Comparison of ENCODE assay signal across 21 cellular contexts in genomic region chr6:69817358-69817757, GRCh38. TPM values are rescaled to one million over a fixed set of nuclear protein-coding genes. Genes with fewer than 3 reads are reported as not detected.
DNase-seq lines count a peak whose midpoint lies in the region; ATAC-seq, FAIRE-seq and TF ChIP-seq lines count a peak whose summit lies in the region.
"Had no signal": no experiment of that assay in that cellular context is flagged by ENCODE, and none has a peak within 500 bp of the region (broad histone marks: within the 10 kb centered on the region; RNA-seq: fewer than 3 reads in every experiment).

No MANE protein-coding gene starts in this region.

- H3K4me2 ChIP-seq in SK-N-SH (no peak overlapping the region), OCI-LY7 (ENCODE audit: low read length) (no peak overlapping the region), GM12878 (ENCODE audit: control insufficient read depth, insufficient read depth) (no peak overlapping the region)
- H3K4me2 ChIP-seq: GM23338 had no signal

- POLR2A ChIA-PET in SK-N-SH (lab: Yijun Ruan, JAX) (no interaction called here), OCI-LY7 (lab: Charles Lee) (interaction anchor here (0.6 to 6.0 kb wide), 3 partner anchors 20 to 48 kb away, joined by 4 to 37 read pairs (median 6); partner anchors contain the start of gene LMBRD1), GM12878 (lab: Charles Lee) (no interaction called here)

- H3K9me2 ChIP-seq in SK-N-SH (no peaks in the 10 kb centered on the region), OCI-LY7 (ENCODE audit: insufficient read depth, low read length) (no peaks in the 10 kb centered on the region)

- no peak for TF ChIP-seq EP300 in SK-N-SH (IDR thresholded peaks at IDR 0.05; ENCODE audit: borderline replicate concordance in 1 of 2, low read depth in 1 of 2, low read length in 1 of 2)
- no peak for TF ChIP-seq EP300 in GM12878 (IDR thresholded peaks at IDR 0.05; ENCODE audit: borderline replicate concordance in 1 of 2, control insufficient read depth in 1 of 2, low read depth in 2 of 2, low read length in 2 of 2)

- FAIRE-seq in GM12878 (lab: Jason Lieb, UNC) (no peak), frontal cortex (lab: Jason Lieb, UNC) (no peak)
- FAIRE-seq: A204.1 had no signal

- H3K9ac ChIP-seq in SK-N-SH, result no peak overlapping the region
- no peak overlapping the region for H3K9ac ChIP-seq in GM12878 (ENCODE audit: control insufficient read depth, insufficient read depth, low read length)
- H3K9ac ChIP-seq: BLaER1 treated with 17β-estradiol and CSF1 and Interleukin-3, amounts not matched to agents 10 nM and 100 nM had no signal

- H3K79me2 ChIP-seq in SK-N-SH (ENCODE audit: insufficient read depth) (no peaks in the 10 kb centered on the region), OCI-LY7 (ENCODE audit: insufficient read depth, low read depth, low read length) (no peaks in the 10 kb centered on the region), GM12878 (ENCODE audit: control insufficient read depth, insufficient read depth, low read length) (no peaks in the 10 kb centered on the region; the same call in 1 of the 2 replicates)

- BruUV-seq in OCI-LY7 (replicated peaks; lab: Mats Ljungman, UMichigan) (no TSS peak), GM12878 (replicated peaks; lab: Mats Ljungman, UMichigan) (no TSS peak)

- no peak for TF ChIP-seq RAD21 in SK-N-SH (IDR thresholded peaks at IDR 0.05; ENCODE audit: low read length)
- no peak for TF ChIP-seq RAD21 in GM12878 (IDR thresholded peaks at IDR 0.05; ENCODE audit: insufficient read depth, low read depth, low read length)

- no peaks in the 10 kb centered on the region for H3F3A ChIP-seq in SK-N-SH (replicated peaks; ENCODE audit: insufficient read depth)

- ATAC-seq in SK-N-SH treated with all-trans-retinoic acid at 6 μM for 48 hours (no peak), GM12878 (no peak)
- ATAC-seq: HCT116 had no signal

- H3K36me3 ChIP-seq in SK-N-SH (replicated peaks in 1 of 2; ENCODE audit: control insufficient read depth in 1 of 2, insufficient read depth in 2 of 2, low read length in 1 of 2), result no peaks in the 10 kb centered on the region
- no peaks in the 10 kb centered on the region for H3K36me3 ChIP-seq in OCI-LY7 (ENCODE audit: insufficient read depth, low read length)
- H3K36me3 ChIP-seq in GM12878 (ENCODE audit: control insufficient read depth in 2 of 2, insufficient read depth in 2 of 2, low read length in 1 of 2), result no peaks in the 10 kb centered on the region
- H3K36me3 ChIP-seq: BE2C; BLaER1 treated with 17β-estradiol and CSF1 and Interleukin-3, amounts not matched to agents 10 nM and 100 nM had no signal

- no peaks in the 10 kb centered on the region for H3K9me3 ChIP-seq in SK-N-SH
- no peaks in the 10 kb centered on the region for H3K9me3 ChIP-seq in OCI-LY7 (ENCODE audit: low read length)
- no peaks in the 10 kb centered on the region for H3K9me3 ChIP-seq in GM12878 (replicated peaks; ENCODE audit: control insufficient read depth, insufficient read depth, low read length)
- H3K9me3 ChIP-seq: BE2C; BLaER1 treated with 17β-estradiol and CSF1 and Interleukin-3, amounts not matched to agents 10 nM and 100 nM had no signal

- SMC1A ChIA-PET in GM12878 (lab: Charles Lee; ENCODE audit: uncharacterized antibody, unreplicated experiment), result interaction anchor here (0.9 to 6.1 kb wide), 6 partner anchors 18 to 290 kb away, joined by 3 to 76 read pairs (median 12); partner anchors contain the start of gene LMBRD1

- H3K4me3 ChIP-seq in SK-N-SH (ENCODE audit: low read depth in 2 of 2, low read length in 1 of 2) (no peak overlapping the region), OCI-LY7 (ENCODE audit: low read depth, low read length, poor library complexity, severe bottlenecking) (no peak overlapping the region), GM12878 (no peak overlapping the region)
- H3K4me3 ChIP-seq: BLaER1 treated with 17β-estradiol and CSF1 and Interleukin-3, amounts not matched to agents 10 nM and 100 nM; GM23338 had no signal

- H3K27ac ChIP-seq in SK-N-SH (ENCODE audit: low read depth in 2 of 2, low read length in 1 of 2), result no peak overlapping the region
- no peak overlapping the region for H3K27ac ChIP-seq in OCI-LY7 (ENCODE audit: low read depth, low read length, poor library complexity, severe bottlenecking)
- 0 out of 2 replicates have a peak overlapping the region, but pooled peaks have one; percentile 82 for H3K27ac ChIP-seq in GM12878 (ENCODE audit: control insufficient read depth, insufficient read depth)
- H3K27ac ChIP-seq: 22Rv1; BLaER1 treated with 17β-estradiol and CSF1 and Interleukin-3, amounts not matched to agents 10 nM and 100 nM had no signal

- H3K4me1 ChIP-seq in SK-N-SH (ENCODE audit: control insufficient read depth in 1 of 2, insufficient read depth in 2 of 2, low read depth in 1 of 2, low read length in 1 of 2) (no peaks in the 10 kb centered on the region; a peak in 1 of 4 replicates), OCI-LY7 (ENCODE audit: insufficient read depth, low read length, poor library complexity, severe bottlenecking) (peaks cover 41% of the 10 kb centered on the region), GM12878 (ENCODE audit: control insufficient read depth, insufficient read depth, low read length) (peaks cover 41% of the 10 kb centered on the region)

- H2AFZ ChIP-seq in SK-N-SH (ENCODE audit: low read depth) (no peak overlapping the region), OCI-LY7 (ENCODE audit: low read length) (peak overlapping the region; percentile 98; the same call in 1 of the 2 replicates), GM12878 (ENCODE audit: control insufficient read depth, low read depth, low read length) (no peak overlapping the region; the same call in none of the 2 replicates)
- H2AFZ ChIP-seq: GM23338 had no signal

- intact Hi-C loops in OCI-LY7 (cut with micrococcal nuclease; ENCODE audit: unreplicated experiment), result loop anchor here (2.0 kb wide), 1 partner anchor 49 kb away; the partner anchor contains the start of gene COL19A1
- intact Hi-C loops in GM12878 (cut with micrococcal nuclease; ENCODE audit: unreplicated experiment), result loop anchor here (2.0 kb wide), 1 partner anchor 23 kb away; no protein-coding TSS in a partner anchor

- CTCF ChIA-PET in SK-N-SH (lab: Yijun Ruan, JAX) (no interaction called here), OCI-LY7 (lab: Charles Lee; ENCODE audit: unreplicated experiment) (no interaction called here), GM12878 (lab: Yijun Ruan, JAX) (interaction anchor here (0.6 to 1.7 kb wide), 4 partner anchors 13 to 86 kb away, joined by 3 to 7 read pairs (median 4); no protein-coding TSS in a partner anchor)

- H3K27me3 ChIP-seq in SK-N-SH (ENCODE audit: insufficient read depth), result no peaks in the 10 kb centered on the region
- H3K27me3 ChIP-seq in GM12878 (replicated peaks in 1 of 2; ENCODE audit: control insufficient read depth in 2 of 2, insufficient read depth in 2 of 2, low read length in 1 of 2), result no peaks in the 10 kb centered on the region
- H3K27me3 ChIP-seq: BE2C; BLaER1 treated with 17β-estradiol and CSF1 and Interleukin-3, amounts not matched to agents 10 nM and 100 nM had no signal

- H4K20me1 ChIP-seq in SK-N-SH (ENCODE audit: insufficient read depth) (no peaks in the 10 kb centered on the region), OCI-LY7 (ENCODE audit: insufficient read depth, low read length) (no peaks in the 10 kb centered on the region), GM12878 (ENCODE audit: control insufficient read depth, insufficient read depth) (no peaks in the 10 kb centered on the region)
- H4K20me1 ChIP-seq: BLaER1 treated with 17β-estradiol and CSF1 and Interleukin-3, amounts not matched to agents 10 nM and 100 nM had no signal

- in situ Hi-C loops in GM12878 (cut with MboI), result no loop called here

- RAD21 ChIA-PET in GM12878 (lab: Charles Lee; ENCODE audit: unreplicated experiment), result interaction anchor here (4.1 to 4.2 kb wide), 3 partner anchors 20 to 48 kb away, joined by 26 to 49 read pairs (median 43); partner anchors contain the start of genes COL19A1 and LMBRD1

- no peak for TF ChIP-seq POLR2A in GM12878 (IDR thresholded peaks at IDR 0.05; ENCODE audit: low read depth, low read length)

- DNase-seq in SK-N-SH, result no peak
- no peak for DNase-seq in OCI-LY7 (ENCODE audit: low spot score)
- DNase-seq in GM12878 (ENCODE audit: low read depth, low spot score), result no peak
- DNase-seq in activated CD4-positive, alpha-beta T cell treated with anti-CD3 and anti-CD28 coated beads, Interleukin-2, amount 50 U/mL, for 1 hour, result no peak
- no peak for DNase-seq in activated gamma-delta T cell (lab: John Stamatoyannopoulos, UW)
- no peak for DNase-seq in frontal cortex (ENCODE audit: low spot score in 2 of 2)
- DNase-seq: BE2C; Calu3; CD4-positive, alpha-beta memory T cell; COR-L47; DMS79 treated with DMSO at 0.1 percent for 48 hours; GF-D8; H9 had no signal

- TF ChIP-seq CTCF in SK-N-SH (IDR thresholded peaks at IDR 0.05), result no peak
- TF ChIP-seq CTCF in OCI-LY7 (conservative IDR thresholded peaks at IDR 0.05; ENCODE audit: low read length), result no peak
- TF ChIP-seq CTCF in GM12878 (IDR thresholded peaks at IDR 0.05 in 2 of 3, conservative IDR thresholded peaks at IDR 0.05 in 1 of 3; ENCODE audit: control insufficient read depth in 2 of 3, extremely low read depth in 1 of 3, insufficient read depth in 1 of 3, low read depth in 3 of 3, low read length in 3 of 3), result no peak

RNA-seq across cellular contexts. Expression of gene LMBRD1, which starts 20.5 kb away (rescaled TPM):
- polyA plus RNA-seq in SK-N-SH (2012; rRNA removed) (6.5 and 7.8 TPM in 2 replicates), GM12878 (2011; rRNA removed) (57.0 and 102 TPM in 2 replicates), GM12878 (2014; fragmentation: Illumina TruSeq; extraction: Trizol) (23.6 and 33.6 TPM in 2 replicates), GM12878 (2014; fragmentation: Nextera tagmentation; extraction: Ambion mirVana) (10 to 100 TPM; 43.2 to 82.1 TPM), GM12878 (2014; rRNA removed) (17.6 and 21.8 TPM in 2 replicates), GM12878 (2016; fragmentation: Nextera tagmentation; extraction: Ambion mirVana) (10 to 100 TPM; 25.6 to 31.0 TPM)
- 10.8 and 15.0 TPM in 2 replicates for polyA plus RNA-seq in SK-N-SH (2012; cell fraction: cytosol; rRNA removed)
- 1.8 and 5.1 TPM in 2 replicates for polyA plus RNA-seq in SK-N-SH (2012; cell fraction: nucleus; rRNA removed)
- 12.7 and 14.0 TPM in 2 replicates for total RNA-seq in OCI-LY7 (2014; rRNA removed; shearing (Covaris generic))
- total RNA-seq in OCI-LY7 (2022) (16.3 and 20.8 TPM in 2 replicates), GM12878 (2014; rRNA removed) (23.6 and 27.9 TPM in 2 replicates), GM12878 (2014; rRNA removed; fragmentation: Illumina TruSeq; extraction: Trizol) (28.8 and 30.0 TPM in 2 replicates), GM12878 (2021) (20.0 and 21.5 TPM in 2 replicates), frontal cortex (80.3 TPM)
- 60.3 and 67.1 TPM in 2 replicates for total RNA-seq in GM12878 (2013; cell fraction: nucleolus; rRNA removed)
- polyA plus RNA-seq in GM12878 (2011; ENCODE audit: low read depth), result 12.0 TPM
- polyA plus RNA-seq in GM12878 (2011; cell fraction: cytosol; rRNA removed), result 11.9 and 16.8 TPM in 2 replicates
- 33.6 and 36.1 TPM in 2 replicates for polyA plus RNA-seq in GM12878 (2011; cell fraction: nucleus; rRNA removed)
- 24.3 and 26.5 TPM in 2 replicates for polyA plus RNA-seq in GM12878 (2012)
- 22.7 and 27.2 TPM in 2 replicates for polyA minus RNA-seq in GM12878 (2011; rRNA and poly(A)+ RNA removed)
- polyA minus RNA-seq in GM12878 (2011; cell fraction: cytosol; rRNA and poly(A)+ RNA removed), result 11.6 and 12.0 TPM in 2 replicates
- 45.0 and 70.7 TPM in 2 replicates for polyA minus RNA-seq in GM12878 (2011; cell fraction: nucleus; rRNA and poly(A)+ RNA removed)

RNA-seq across cellular contexts. Expression of gene COL19A1, which starts 49.0 kb away (rescaled TPM):
- polyA plus RNA-seq in SK-N-SH (2012; rRNA removed) (0.10 and 0.15 TPM in 2 replicates), GM12878 (2011; rRNA removed) (13.5 and 20.4 TPM in 2 replicates), GM12878 (2014; fragmentation: Illumina TruSeq; extraction: Trizol) (2.3 and 2.5 TPM in 2 replicates), GM12878 (2014; fragmentation: Nextera tagmentation; extraction: Ambion mirVana) (1 to 10 TPM; 1.1 to 1.9 TPM), GM12878 (2014; rRNA removed) (1.8 and 2.4 TPM in 2 replicates), GM12878 (2016; fragmentation: Nextera tagmentation; extraction: Ambion mirVana) (1 to 10 TPM; 3.6 to 6.0 TPM)
- polyA plus RNA-seq in SK-N-SH (2012; cell fraction: cytosol; rRNA removed), result 0.09 and 0.16 TPM in 2 replicates
- 0.12 and 0.24 TPM in 2 replicates for polyA plus RNA-seq in SK-N-SH (2012; cell fraction: nucleus; rRNA removed)
- total RNA-seq in OCI-LY7 (2014; rRNA removed; shearing (Covaris generic)), result 0.03 TPM in 2 replicates
- total RNA-seq in OCI-LY7 (2022) (0.30 TPM in 1 of 2 replicates, not detected in the other), GM12878 (2014; rRNA removed) (4.7 and 5.8 TPM in 2 replicates), GM12878 (2014; rRNA removed; fragmentation: Illumina TruSeq; extraction: Trizol) (5.8 and 6.1 TPM in 2 replicates), GM12878 (2021) (4.4 and 5.6 TPM in 2 replicates), frontal cortex (3.7 TPM)
- 51.4 and 55.7 TPM in 2 replicates for total RNA-seq in GM12878 (2013; cell fraction: nucleolus; rRNA removed)
- 2.1 TPM for polyA plus RNA-seq in GM12878 (2011; ENCODE audit: low read depth)
- 5.3 and 5.8 TPM in 2 replicates for polyA plus RNA-seq in GM12878 (2011; cell fraction: cytosol; rRNA removed)
- polyA plus RNA-seq in GM12878 (2011; cell fraction: nucleus; rRNA removed), result 33.4 and 41.9 TPM in 2 replicates
- 3.0 and 3.9 TPM in 2 replicates for polyA plus RNA-seq in GM12878 (2012)
- 49.5 and 53.5 TPM in 2 replicates for polyA minus RNA-seq in GM12878 (2011; rRNA and poly(A)+ RNA removed)
- 6.8 and 10.3 TPM in 2 replicates for polyA minus RNA-seq in GM12878 (2011; cell fraction: cytosol; rRNA and poly(A)+ RNA removed)
- polyA minus RNA-seq in GM12878 (2011; cell fraction: nucleus; rRNA and poly(A)+ RNA removed), result 110 and 164 TPM in 2 replicates
- total RNA-seq: Calu3; CD4-positive, alpha-beta memory T cell; G401; GM23338; H9 had no signal
- polyA plus RNA-seq: CD14-positive monocyte, GM23338 had no signal
